9 cellular contexts compared by ENCODE assay signal in genomic region chr19:56839665-56840451, GRCh38. TPM values are rescaled to one million over a fixed set of nuclear protein-coding genes. Genes with fewer than 3 reads are reported as not detected.
DNase-seq lines count a peak whose midpoint lies in the region; ATAC-seq and TF ChIP-seq lines count a peak whose summit lies in the region.
"Had no signal": no experiment of that assay in that cellular context is flagged by ENCODE, and none has a peak within 500 bp of the region (broad histone marks: within the 10 kb centered on the region; RNA-seq: fewer than 3 reads in every experiment).

No MANE protein-coding gene starts in this region.

- H3K27me3 ChIP-seq in adrenal gland (no peaks in the 10 kb centered on the region), left ventricle myocardium inferior (ENCODE audit: low read depth) (no peaks in the 10 kb centered on the region)

- DNase-seq in adrenal gland (peak; percentile 92 to 99 (median 98)), left ventricle myocardium inferior (peak; percentile 93), retina (peak; percentile 94), T-helper 9 cell (no peak), NCI-H187 treated with DMSO at 0.1 percent for 48 hours (lab: John Stamatoyannopoulos, UW) (no peak), GM13977 (ENCODE audit: low spot score) (no peak)
- DNase-seq: activated CD4-positive, alpha-beta T cell treated with anti-CD3 and anti-CD28 coated beads, Interleukin-2, amount 50 U/mL, for 48 hours had no signal

- TF ChIP-seq POLR2A in adrenal gland (IDR thresholded peaks at IDR 0.05), result peak in 1 of 2 donors; percentile 48

- H3K4me3 ChIP-seq in GM08714 (ENCODE audit: low read length) (peak overlapping the region; percentile 24; the same call in 1 of the 2 replicates), adrenal gland (peak overlapping the region in 3 of 4 donors; percentile 13 to 68 (median 46)), left ventricle myocardium inferior (peak overlapping the region; percentile 71)

- no peaks in the 10 kb centered on the region for H3K36me3 ChIP-seq in adrenal gland (replicated peaks in 1 of 2)
- no peaks in the 10 kb centered on the region for H3K36me3 ChIP-seq in left ventricle myocardium inferior

- H3K4me1 ChIP-seq in adrenal gland (replicated peaks in 1 of 2) (peaks cover 0 to 16% of the 10 kb centered on the region in 2 donors), left ventricle myocardium inferior (peaks cover 8% of the 10 kb centered on the region)

- H3K27ac ChIP-seq in adrenal gland (peak overlapping the region; percentile 3 to 94 (median 78)), left ventricle myocardium inferior (replicated peaks) (peak overlapping the region; percentile 94)

- in situ Hi-C loops in GM13977 (cut with MboI; ENCODE audit: low pct_unique_long_range_greater_than_20kb, low sequenced_read_pairs, unreplicated experiment), result no loop called here

- H3K9me3 ChIP-seq in adrenal gland (replicated peaks in 1 of 3), result no peaks in the 10 kb centered on the region
- H3K9me3 ChIP-seq in left ventricle myocardium inferior (replicated peaks), result no peaks in the 10 kb centered on the region

- intact Hi-C loops in adrenal gland (cut with DNase I), result loop anchor here in 1 of 2 donors (10.0 kb wide), 1 partner anchor 175 kb away; no protein-coding TSS in a partner anchor
- intact Hi-C loops in left ventricle myocardium inferior (cut with micrococcal nuclease), result no loop called here

- WGBS in adrenal gland, 4 donors, result 44 to 62% (median 49%) methylated on average over 16 to 48 of the region's 48 CpGs

- ATAC-seq in GM18520 (IDR thresholded peaks at IDR 0.05; ENCODE audit: unreplicated experiment), result no peak

- TF ChIP-seq CTCF in adrenal gland (IDR thresholded peaks at IDR 0.05) (no peak), left ventricle myocardium inferior (IDR thresholded peaks at IDR 0.05; ENCODE audit: borderline replicate concordance) (no peak), GM13977 (IDR thresholded peaks at IDR 0.05; ENCODE audit: extremely low read depth, insufficient read depth, missing control alignments) (no peak)

RNA-seq across cellular contexts. Expression of gene PEG3, which starts 0.7 kb away (rescaled TPM):
- total RNA-seq in adrenal gland (100 to 1,000 TPM; 114 to 514 (median 235) TPM), left ventricle myocardium inferior (10.0 TPM)
- polyA plus RNA-seq in adrenal gland, result 100 to 1,000 TPM in 1 of 3 donors, 10 to 100 TPM in 2; 17.3 to 511 (median 49.1) TPM

RNA-seq across cellular contexts. Expression of gene ZIM2, which starts 0.7 kb away (rescaled TPM):
- total RNA-seq in adrenal gland (10 to 100 TPM in 2 of 8 donors, 1 to 10 TPM in 6; 1.7 to 19.6 (median 5.0) TPM), left ventricle myocardium inferior (0.19 TPM)
- polyA plus RNA-seq in adrenal gland, result 1 to 10 TPM in 2 of 3 donors, under 1 TPM in 1; 0.24 to 6.2 (median 1.4) TPM

Comparison
In these comparisons a context has a peak if more than half of its experiments do, and no peak if none do; other contexts are left out.
1. DNase-seq: peak in adrenal gland (7 of 7), left ventricle myocardium inferior (single experiment) and retina (single experiment); none in T-helper 9 cell (single experiment), NCI-H187 treated with DMSO at 0.1 percent for 48 hours (single experiment) and GM13977 (single experiment).
2. RNA of gene PEG3, which starts 0.7 kb away (total RNA-seq): 114 to 514 TPM in adrenal gland; 10.0 TPM in left ventricle myocardium inferior (single experiment); every median in the first group is over 10 times any median in the second.
3. Peak in every context shown above with its lines, with median percentiles within 50 percentile points of each other: H3K4me3 ChIP-seq.